In the genomic region with DNA sequence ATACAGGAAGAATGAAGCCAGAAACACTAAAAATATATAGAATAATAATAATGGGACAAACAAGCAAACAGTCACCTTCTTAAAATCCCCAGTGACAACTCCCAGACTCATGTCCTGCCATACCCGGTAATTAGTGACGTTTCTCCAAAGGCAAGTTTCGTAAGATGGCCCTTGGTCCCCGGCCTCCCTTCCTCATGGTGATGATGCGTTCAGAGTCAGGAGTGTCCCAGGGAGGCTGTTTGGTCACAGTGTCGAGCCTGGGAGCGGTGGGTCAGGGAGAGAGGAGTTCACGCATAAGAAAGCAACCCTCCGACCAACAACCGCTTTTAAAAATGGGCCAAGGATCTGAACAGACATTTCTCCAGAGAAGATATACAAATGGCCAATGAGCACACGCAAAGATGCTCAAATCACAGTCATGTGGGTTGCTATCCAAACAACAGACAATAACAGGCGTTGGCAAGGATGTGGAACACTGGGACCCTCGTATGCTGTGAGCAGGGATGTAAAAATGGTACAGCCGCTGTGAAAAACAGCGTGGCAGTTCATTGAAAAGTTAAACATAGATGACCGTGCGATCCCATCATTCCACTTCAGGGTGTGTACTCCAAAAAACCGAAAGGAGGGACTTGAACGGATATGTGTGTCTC, we compare ENCODE assay signal across 32 cellular contexts. TPM values are rescaled to one million over a fixed set of nuclear protein-coding genes. Genes with fewer than 3 reads are reported as not detected.
DNase-seq lines count a peak whose midpoint lies in the region; ATAC-seq and TF ChIP-seq lines count a peak whose summit lies in the region.
"Had no signal": no experiment of that assay in that cellular context is flagged by ENCODE, and none has a peak within 500 bp of the region (broad histone marks: within the 10 kb centered on the region; RNA-seq: fewer than 3 reads in every experiment).

No MANE protein-coding gene starts in this region.

- DNase-seq in HuH-7 (ENCODE audit: low spot score) (peak; percentile 60), PC-9 (no peak), endodermal cell (no peak), neural progenitor cell (ENCODE audit: low spot score) (no peak)
- DNase-seq in activated CD4-positive, alpha-beta memory T cell treated with anti-CD3 and anti-CD28 coated beads for 36 hours: no peak
- no peak for DNase-seq in activated naive CD4-positive, alpha-beta T cell treated with anti-CD3 and anti-CD28 coated beads, Interleukin-2, amount 50 U/mL, for 72 hours (ENCODE audit: low spot score in 2 of 2)
- no peak for DNase-seq in stimulated activated CD4-positive, alpha-beta T cell treated with anti-CD3 and anti-CD28 coated beads, Interleukin-4, amount 100 ng/mL, for 1 hour
- no peak for DNase-seq in activated T-cell treated with anti-CD3 and anti-CD28 coated beads, Interleukin-2, amount 50 U/mL, for 4 hours
- DNase-seq: ACHN; activated CD4-positive, alpha-beta memory T cell treated with anti-CD3 and anti-CD28 coated beads, Interleukin-2, amount 10 ng/mL, durations not matched to agents 7 days and 5 days; activated CD4-positive, CD25-positive, alpha-beta regulatory T cell treated with anti-CD3 and anti-CD28 coated beads, Interleukin-2, amount 50 U/mL, for 72 hours; activated CD8-positive, alpha-beta memory T cell treated with anti-CD3 and anti-CD28 coated beads, Interleukin-2, amount 50 U/mL, for 4 hours; activated naive CD4-positive, alpha-beta T cell treated with Interleukin-2 at 50 U/mL for 16 hours; BE2C; CD8-positive, alpha-beta T cell; DMS 273 treated with DMSO at 0.1 percent for 48 hours; erythroblast; GM23248; midbrain; naive B cell; NCI-H2081 treated with DMSO at 0.1 percent for 48 hours; NCI-H446 treated with DMSO at 0.1 percent for 48 hours; nucleus accumbens; sigmoid colon; SK-N-SH; stimulated activated CD4-positive, alpha-beta T cell treated with anti-CD3 and anti-CD28 coated beads, Interleukin-4, amount 100 ng/mL, for 24 hours had no signal

- H3K27me3 ChIP-seq in PC-9 (ENCODE audit: insufficient read depth, low read depth): peaks cover 29% of the 10 kb centered on the region
- peaks cover 19% of the 10 kb centered on the region for H3K27me3 ChIP-seq in endodermal cell (ENCODE audit: control insufficient read depth, insufficient read depth, low read length, poor library complexity, severe bottlenecking)
- no peaks in the 10 kb centered on the region for H3K27me3 ChIP-seq in neural progenitor cell
- H3K27me3 ChIP-seq: BE2C had no signal

- H3K4me1 ChIP-seq in PC-9 (replicated peaks; ENCODE audit: insufficient read depth) (no peaks in the 10 kb centered on the region), endodermal cell (ENCODE audit: control insufficient read depth, insufficient read depth, low read length) (no peaks in the 10 kb centered on the region), neural progenitor cell (peaks cover 32% of the 10 kb centered on the region)
- H3K4me1 ChIP-seq: BE2C, psoas muscle had no signal

- no peaks in the 10 kb centered on the region for H3K9me2 ChIP-seq in PC-9 (ENCODE audit: insufficient read depth)
- H3K9me2 ChIP-seq: SK-N-SH had no signal

- no peak for TF ChIP-seq CTCF in PC-9 (conservative IDR thresholded peaks at IDR 0.05)
- no peak for TF ChIP-seq CTCF in endodermal cell (conservative IDR thresholded peaks at IDR 0.05)
- TF ChIP-seq CTCF in neural progenitor cell (IDR thresholded peaks at IDR 0.05): no peak

- BruUV-seq in PC-9 (replicated peaks; lab: Mats Ljungman, UMichigan): no TSS peak

- H2AFZ ChIP-seq in PC-9: no peak overlapping the region
- H2AFZ ChIP-seq in neural progenitor cell (replicated peaks): no peak overlapping the region
- H2AFZ ChIP-seq: GM23248 had no signal

- 84 to 87% methylated on average over 19 of the region's 19 CpGs for WGBS in endodermal cell (ENCODE audit: insufficient coverage in 1 of 2, insufficient read length in 1 of 2), 2 experiments

- no peak for ATAC-seq in activated naive CD4-positive, alpha-beta T cell treated with anti-CD3 and anti-CD28 coated beads, Interleukin-2, amount 50 U/mL, for 72 hours
- ATAC-seq in activated T-cell treated with anti-CD3 and anti-CD28 coated beads, Interleukin-2, amount 50 U/mL, for 4 hours: no peak
- ATAC-seq: CD8-positive, alpha-beta T cell; psoas muscle had no signal

- peaks cover 12% of the 10 kb centered on the region for H3K4me1 Mint-ChIP-seq in endodermal cell
- H3K4me1 Mint-ChIP-seq in neural progenitor cell: peaks cover 42% of the 10 kb centered on the region
- no peaks in the 10 kb centered on the region for H3K4me1 Mint-ChIP-seq in activated CD4-positive, alpha-beta memory T cell treated with anti-CD3 and anti-CD28 coated beads for 36 hours (ENCODE audit: low read depth)
- H3K4me1 Mint-ChIP-seq in activated T-cell treated with anti-CD3 and anti-CD28 coated beads, Interleukin-2, amount 50 U/mL, for 4 hours (ENCODE audit: low read depth): no peaks in the 10 kb centered on the region
- H3K4me1 Mint-ChIP-seq: activated CD4-positive, alpha-beta memory T cell treated with anti-CD3 and anti-CD28 coated beads, Interleukin-2, amount 10 ng/mL, durations not matched to agents 7 days and 5 days; central memory CD8-positive, alpha-beta T cell; naive B cell had no signal

- H3K4me3 Mint-ChIP-seq in endodermal cell: peak overlapping the region; percentile 42
- peak overlapping the region; percentile 73 for H3K4me3 Mint-ChIP-seq in neural progenitor cell
- no peak overlapping the region for H3K4me3 Mint-ChIP-seq in activated CD4-positive, alpha-beta memory T cell treated with anti-CD3 and anti-CD28 coated beads for 36 hours
- H3K4me3 Mint-ChIP-seq in activated T-cell treated with anti-CD3 and anti-CD28 coated beads, Interleukin-2, amount 50 U/mL, for 4 hours: no peak overlapping the region
- H3K4me3 Mint-ChIP-seq: activated CD4-positive, alpha-beta memory T cell treated with anti-CD3 and anti-CD28 coated beads, Interleukin-2, amount 10 ng/mL, durations not matched to agents 7 days and 5 days; activated T-helper 1 cell treated with anti-CD3 and anti-CD28 coated beads, Interleukin-12 subunit alpha, Interleukin-12 subunit beta, Interleukin-2, Interleukin-4 antibody, amounts not matched to agents 30 ng/mL and 10 ng/mL and 1 ng/mL, durations not matched to agents 14 hours and 24 hours and 36 hours; CD8-positive, alpha-beta T cell; central memory CD8-positive, alpha-beta T cell had no signal

- H3K27ac Mint-ChIP-seq in endodermal cell: no peak overlapping the region
- peak overlapping the region; percentile 82 for H3K27ac Mint-ChIP-seq in neural progenitor cell
- no peak overlapping the region for H3K27ac Mint-ChIP-seq in activated CD4-positive, alpha-beta memory T cell treated with anti-CD3 and anti-CD28 coated beads for 36 hours
- no peak overlapping the region for H3K27ac Mint-ChIP-seq in activated naive CD4-positive, alpha-beta T cell treated with anti-CD3 and anti-CD28 coated beads, Interleukin-2, amount 50 U/mL, for 72 hours
- H3K27ac Mint-ChIP-seq: activated CD4-positive, alpha-beta memory T cell treated with anti-CD3 and anti-CD28 coated beads, Interleukin-2, amount 10 ng/mL, durations not matched to agents 7 days and 5 days; activated T-helper 1 cell treated with anti-CD3 and anti-CD28 coated beads, Interleukin-12 subunit alpha, Interleukin-12 subunit beta, Interleukin-2, Interleukin-4 antibody, amounts not matched to agents 30 ng/mL and 10 ng/mL and 1 ng/mL, durations not matched to agents 14 hours and 24 hours and 36 hours; CD8-positive, alpha-beta T cell had no signal

- H4K20me1 ChIP-seq in PC-9 (ENCODE audit: insufficient read depth): no peaks in the 10 kb centered on the region
- H4K20me1 ChIP-seq in neural progenitor cell (ENCODE audit: low read depth): no peaks in the 10 kb centered on the region

- intact Hi-C loops in PC-9 (cut with micrococcal nuclease; ENCODE audit: unreplicated experiment): no loop called here
- intact Hi-C loops in activated CD4-positive, alpha-beta memory T cell treated with anti-CD3 and anti-CD28 coated beads for 36 hours (cut with micrococcal nuclease): no loop called here

- no peak overlapping the region for H3K9ac ChIP-seq in endodermal cell (ENCODE audit: extremely low read depth, low read length, poor library complexity, severe bottlenecking)
- no peak overlapping the region for H3K9ac ChIP-seq in neural progenitor cell
- H3K9ac ChIP-seq: GM23248, SK-N-SH had no signal

- H3K27me3 Mint-ChIP-seq in endodermal cell (ENCODE audit: insufficient read depth) (peaks cover 18% of the 10 kb centered on the region), neural progenitor cell (ENCODE audit: insufficient read depth, low read depth) (peaks cover 14% of the 10 kb centered on the region)
- H3K27me3 Mint-ChIP-seq in activated CD4-positive, alpha-beta memory T cell treated with anti-CD3 and anti-CD28 coated beads for 36 hours: peaks cover 14% of the 10 kb centered on the region
- peaks cover 29% of the 10 kb centered on the region for H3K27me3 Mint-ChIP-seq in activated T-cell treated with anti-CD3 and anti-CD28 coated beads, Interleukin-2, amount 50 U/mL, for 4 hours (ENCODE audit: low read depth)

- H3K36me3 Mint-ChIP-seq in endodermal cell (ENCODE audit: low read depth) (no peaks in the 10 kb centered on the region), neural progenitor cell (no peaks in the 10 kb centered on the region)
- H3K36me3 Mint-ChIP-seq in activated CD4-positive, alpha-beta memory T cell treated with anti-CD3 and anti-CD28 coated beads for 36 hours: no peaks in the 10 kb centered on the region
- H3K36me3 Mint-ChIP-seq in activated naive CD4-positive, alpha-beta T cell treated with anti-CD3 and anti-CD28 coated beads, Interleukin-2, amount 50 U/mL, for 72 hours: no peaks in the 10 kb centered on the region
- H3K36me3 Mint-ChIP-seq in activated T-cell treated with anti-CD3 and anti-CD28 coated beads, Interleukin-2, amount 50 U/mL, for 4 hours (ENCODE audit: insufficient read depth): no peaks in the 10 kb centered on the region
- H3K36me3 Mint-ChIP-seq: CD8-positive, alpha-beta T cell; naive B cell had no signal

- H3K79me2 ChIP-seq in PC-9 (ENCODE audit: low read depth) (no peaks in the 10 kb centered on the region), neural progenitor cell (ENCODE audit: low read depth) (no peaks in the 10 kb centered on the region)

- POLR2A ChIA-PET in PC-9 (lab: Charles Lee; ENCODE audit: unreplicated experiment): no interaction called here
- POLR2A ChIA-PET in activated CD4-positive, alpha-beta memory T cell treated with anti-CD3 and anti-CD28 coated beads for 36 hours (lab: Charles Lee): no interaction called here

- H3K4me2 ChIP-seq in PC-9 (0 out of 2 replicates have a peak overlapping the region, but pooled peaks have one; percentile 21), neural progenitor cell (peak overlapping the region; percentile 59)
- H3K4me2 ChIP-seq: SK-N-SH had no signal

- H3K27ac ChIP-seq in PC-9 (no peak overlapping the region), endodermal cell (ENCODE audit: low read depth, low read length) (no peak overlapping the region), neural progenitor cell (no peak overlapping the region)
- H3K27ac ChIP-seq: GM23248, psoas muscle, sigmoid colon, tibial nerve had no signal

- CTCF ChIA-PET in PC-9 (lab: Charles Lee): no interaction called here
- CTCF ChIA-PET in activated CD4-positive, alpha-beta memory T cell treated with anti-CD3 and anti-CD28 coated beads for 36 hours (lab: Charles Lee): no interaction called here

- H3K9me3 ChIP-seq in PC-9 (ENCODE audit: insufficient read depth, low read depth) (no peaks in the 10 kb centered on the region), endodermal cell (ENCODE audit: control insufficient read depth, low read length) (no peaks in the 10 kb centered on the region), neural progenitor cell (ENCODE audit: low read depth) (no peaks in the 10 kb centered on the region)
- H3K9me3 ChIP-seq: BE2C, psoas muscle, sigmoid colon, SK-N-SH, tibial nerve had no signal

- H3K4me3 ChIP-seq in PC-9: no peak overlapping the region
- H3K4me3 ChIP-seq in endodermal cell (ENCODE audit: low read length): no peak overlapping the region
- peak overlapping the region; percentile 11 for H3K4me3 ChIP-seq in neural progenitor cell
- H3K4me3 ChIP-seq: GM23248, psoas muscle, sigmoid colon, tibial nerve had no signal

- H3F3A ChIP-seq in PC-9 (ENCODE audit: insufficient read depth, low read depth) (no peaks in the 10 kb centered on the region), neural progenitor cell (ENCODE audit: low read depth) (peaks cover 25% of the 10 kb centered on the region)

- no peaks in the 10 kb centered on the region for H3K9me3 Mint-ChIP-seq in endodermal cell
- H3K9me3 Mint-ChIP-seq in neural progenitor cell: no peaks in the 10 kb centered on the region
- no peaks in the 10 kb centered on the region for H3K9me3 Mint-ChIP-seq in activated CD4-positive, alpha-beta memory T cell treated with anti-CD3 and anti-CD28 coated beads for 36 hours
- H3K9me3 Mint-ChIP-seq in activated naive CD4-positive, alpha-beta T cell treated with anti-CD3 and anti-CD28 coated beads, Interleukin-2, amount 50 U/mL, for 72 hours: no peaks in the 10 kb centered on the region
- no peaks in the 10 kb centered on the region for H3K9me3 Mint-ChIP-seq in activated T-cell treated with anti-CD3 and anti-CD28 coated beads, Interleukin-2, amount 50 U/mL, for 4 hours
- H3K9me3 Mint-ChIP-seq: activated CD4-positive, alpha-beta memory T cell treated with anti-CD3 and anti-CD28 coated beads, Interleukin-2, amount 10 ng/mL, durations not matched to agents 7 days and 5 days; activated T-helper 1 cell treated with anti-CD3 and anti-CD28 coated beads, Interleukin-12 subunit alpha, Interleukin-12 subunit beta, Interleukin-2, Interleukin-4 antibody, amounts not matched to agents 30 ng/mL and 10 ng/mL and 1 ng/mL, durations not matched to agents 14 hours and 24 hours and 36 hours; CD8-positive, alpha-beta T cell; central memory CD8-positive, alpha-beta T cell had no signal

- H3K36me3 ChIP-seq in PC-9 (ENCODE audit: low read depth) (no peaks in the 10 kb centered on the region), endodermal cell (ENCODE audit: control insufficient read depth, insufficient read depth, low read length) (no peaks in the 10 kb centered on the region), neural progenitor cell (no peaks in the 10 kb centered on the region)
- H3K36me3 ChIP-seq: BE2C, sigmoid colon, tibial nerve had no signal

RNA-seq across cellular contexts. Expression of gene LRRC15, which starts 6.5 kb away (rescaled TPM):
- total RNA-seq in PC-9 (2021) (0.08 TPM in 1 of 2 replicates, not detected in the other), endodermal cell (under 1 TPM in 1 of 2 donors, not detected in 1; 0.11 TPM), neural progenitor cell (ENCODE audit: low replicate concordance) (not detected in 2 replicates)
- polyA plus RNA-seq in endodermal cell (2013, experiment 1 of 2): 0.07 TPM
- 0.25 TPM for polyA plus RNA-seq in endodermal cell (2013, experiment 2 of 2)
- total RNA-seq in activated CD4-positive, alpha-beta memory T cell treated with anti-CD3 and anti-CD28 coated beads for 36 hours: not detected
- not detected for total RNA-seq in activated naive CD4-positive, alpha-beta T cell treated with anti-CD3 and anti-CD28 coated beads, Interleukin-2, amount 50 U/mL, for 72 hours
- total RNA-seq in activated T-cell treated with anti-CD3 and anti-CD28 coated beads, Interleukin-2, amount 50 U/mL, for 4 hours: not detected
- total RNA-seq: activated CD4-positive, alpha-beta memory T cell treated with anti-CD3 and anti-CD28 coated beads, Interleukin-2, amount 10 ng/mL, durations not matched to agents 7 days and 5 days; activated T-helper 1 cell treated with anti-CD3 and anti-CD28 coated beads, Interleukin-12 subunit alpha, Interleukin-12 subunit beta, Interleukin-2, Interleukin-4 antibody, amounts not matched to agents 30 ng/mL and 10 ng/mL and 1 ng/mL, durations not matched to agents 14 hours and 24 hours and 36 hours; CD8-positive, alpha-beta T cell; T-helper 1 cell treated with Interleukin-12 subunit alpha and Interleukin-12 subunit beta and Interleukin-4 antibody, amounts not matched to agents 30 ng/mL and 1 ng/mL, for 36 hours; tibial nerve had no signal

RNA-seq across cellular contexts. Expression of gene GP5, which starts 23.0 kb away (rescaled TPM):
- total RNA-seq in PC-9 (2021) (not detected in 2 replicates), endodermal cell (under 1 TPM; 0.09 to 0.13 TPM), neural progenitor cell (ENCODE audit: low replicate concordance) (0.03 TPM in 1 of 2 replicates, not detected in the other)
- polyA plus RNA-seq in endodermal cell (2013, experiment 1 of 2): 0.07 TPM
- polyA plus RNA-seq in endodermal cell (2013, experiment 2 of 2): 0.08 TPM
- total RNA-seq in activated CD4-positive, alpha-beta memory T cell treated with anti-CD3 and anti-CD28 coated beads for 36 hours: under 1 TPM; 0.24 to 0.31 TPM
- under 1 TPM; 0.43 to 0.58 TPM for total RNA-seq in activated naive CD4-positive, alpha-beta T cell treated with anti-CD3 and anti-CD28 coated beads, Interleukin-2, amount 50 U/mL, for 72 hours
- total RNA-seq in activated T-cell treated with anti-CD3 and anti-CD28 coated beads, Interleukin-2, amount 50 U/mL, for 4 hours: under 1 TPM; 0.08 to 0.23 (median 0.18) TPM
- total RNA-seq: psoas muscle, tibial nerve had no signal
- polyA plus RNA-seq: GM23248 had no signal

RNA-seq across cellular contexts. Expression of gene CPN2, which starts 24.9 kb away (rescaled TPM):
- total RNA-seq in PC-9 (2021) (not detected in 2 replicates), endodermal cell (under 1 TPM in 1 of 2 donors, not detected in 1; 0.22 TPM), neural progenitor cell (ENCODE audit: low replicate concordance) (not detected in 2 replicates)
- 0.11 TPM for polyA plus RNA-seq in endodermal cell (2013, experiment 1 of 2)
- polyA plus RNA-seq in endodermal cell (2013, experiment 2 of 2): not detected
- total RNA-seq in activated CD4-positive, alpha-beta memory T cell treated with anti-CD3 and anti-CD28 coated beads for 36 hours: not detected
- not detected for total RNA-seq in activated naive CD4-positive, alpha-beta T cell treated with anti-CD3 and anti-CD28 coated beads, Interleukin-2, amount 50 U/mL, for 72 hours
- under 1 TPM in 1 of 3 donors, not detected in 2; 0.08 TPM for total RNA-seq in activated T-cell treated with anti-CD3 and anti-CD28 coated beads, Interleukin-2, amount 50 U/mL, for 4 hours
- total RNA-seq: activated CD4-positive, alpha-beta memory T cell treated with anti-CD3 and anti-CD28 coated beads, Interleukin-2, amount 10 ng/mL, durations not matched to agents 7 days and 5 days; activated T-helper 1 cell treated with anti-CD3 and anti-CD28 coated beads, Interleukin-12 subunit alpha, Interleukin-12 subunit beta, Interleukin-2, Interleukin-4 antibody, amounts not matched to agents 30 ng/mL and 10 ng/mL and 1 ng/mL, durations not matched to agents 14 hours and 24 hours and 36 hours; CD8-positive, alpha-beta T cell; GM23248; LHCN-M2; sigmoid colon; T-helper 1 cell treated with Interleukin-12 subunit alpha and Interleukin-12 subunit beta and Interleukin-4 antibody, amounts not matched to agents 30 ng/mL and 1 ng/mL, for 36 hours; tibial nerve had no signal
- polyA plus RNA-seq: GM23248, SK-N-SH had no signal

Comparison
In these comparisons a context has a peak if more than half of its experiments do, and no peak if none do; other contexts are left out.
1. H3K4me3 Mint-ChIP-seq: peak in endodermal cell (single experiment) and neural progenitor cell (single experiment); none in activated CD4-positive, alpha-beta memory T cell treated with anti-CD3 and anti-CD28 coated beads for 36 hours (single experiment) and activated T-cell treated with anti-CD3 and anti-CD28 coated beads, Interleukin-2, amount 50 U/mL, for 4 hours (single experiment).